24 cellular contexts compared by ENCODE assay signal in the genomic region with DNA sequence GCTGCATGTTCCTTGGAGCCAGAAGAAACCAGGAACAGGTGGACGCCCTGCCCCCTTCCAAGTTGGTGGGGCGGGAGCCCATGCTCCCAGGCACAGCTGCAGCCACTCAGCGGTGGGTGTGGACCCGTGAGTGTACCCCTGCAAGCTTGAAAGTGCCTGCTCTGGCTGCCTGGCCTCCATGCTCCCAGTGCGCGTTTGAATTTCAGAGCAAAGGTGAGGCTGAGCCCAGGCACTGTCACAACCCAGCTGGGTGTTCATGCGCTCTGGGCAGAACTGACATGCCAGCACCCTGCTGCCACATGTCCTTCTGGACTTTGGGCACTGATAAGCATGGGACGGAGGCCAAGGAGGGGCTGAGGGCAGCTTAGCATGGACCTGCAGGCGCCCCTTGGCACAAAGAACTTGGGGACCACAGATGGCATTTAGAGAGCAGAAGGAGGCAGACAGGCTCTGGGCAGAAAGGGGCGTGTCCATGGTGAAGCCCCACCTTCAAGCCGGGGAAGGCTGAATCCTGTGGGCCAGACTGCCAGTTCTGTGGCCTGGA.
"Had no signal": no experiment of that assay in that cellular context is flagged by ENCODE, and none has a peak within 500 bp of the region (broad histone marks: within the 10 kb centered on the region; RNA-seq: fewer than 3 reads in every experiment).

No MANE protein-coding gene starts in this region.

- H3K36me3 ChIP-seq: cardiac muscle cell, left ventricle myocardium inferior, pancreas, tibial nerve, uterus had no signal

- H3K4me3 ChIP-seq: cardiac muscle cell, left ventricle myocardium inferior, pancreas, tibial nerve, uterus had no signal

- H3K27me3 ChIP-seq: cardiac muscle cell, pancreas, tibial nerve, uterus had no signal

- H3K27ac ChIP-seq: cardiac muscle cell, left ventricle myocardium inferior, pancreas, tibial nerve, uterus had no signal

- H3K9me3 ChIP-seq: pancreas, uterus had no signal

- H3K4me1 ChIP-seq: left ventricle myocardium inferior, pancreas, tibial nerve, uterus had no signal

- H3K36me3 Mint-ChIP-seq: naive thymus-derived CD4-positive, alpha-beta T cell had no signal

- H3K4me1 Mint-ChIP-seq: naive thymus-derived CD4-positive, alpha-beta T cell; stimulated activated naive CD8-positive, alpha-beta T cell treated with anti-CD3 and anti-CD28 coated beads, Interleukin-15, amount 100 ng/mL, for 72 hours had no signal

- DNase-seq: activated CD4-positive, alpha-beta T cell treated with anti-CD3 and anti-CD28 coated beads, Interleukin-2, amount 50 U/mL, for 4 hours; activated CD8-positive, alpha-beta memory T cell treated with anti-CD3 and anti-CD28 coated beads for 24 hours; activated CD8-positive, alpha-beta memory T cell treated with anti-CD3 and anti-CD28 coated beads, Interleukin-2, amount 50 U/mL, for 48 hours; activated naive CD4-positive, alpha-beta T cell treated with Interleukin-2 at 50 U/mL for 16 hours; activated T-cell treated with anti-CD3 and anti-CD28 coated beads, Interleukin-2, amount 50 U/mL, for 4 hours; amygdala; dermis blood vessel endothelial cell; effector memory CD4-positive, alpha-beta T cell; hippocampal formation; kidney glomerular epithelial cell; left ventricle myocardium inferior; naive thymus-derived CD4-positive, alpha-beta T cell; stimulated activated CD4-positive, alpha-beta T cell treated with anti-CD3 and anti-CD28 coated beads, Interleukin-1b, Interleukin-23, amount 100 ng/mL, for 48 hours; stimulated activated naive CD8-positive, alpha-beta T cell treated with anti-CD3 and anti-CD28 coated beads, Interleukin-15, amount 100 ng/mL, for 72 hours; T-helper 1 cell; uterus had no signal

- H3K4me3 Mint-ChIP-seq: activated T-cell treated with anti-CD3 and anti-CD28 coated beads, Interleukin-2, amount 50 U/mL, for 4 hours; naive thymus-derived CD4-positive, alpha-beta T cell; stimulated activated naive CD8-positive, alpha-beta T cell treated with anti-CD3 and anti-CD28 coated beads, Interleukin-15, amount 100 ng/mL, for 72 hours had no signal

- H3K27ac Mint-ChIP-seq: naive thymus-derived CD4-positive, alpha-beta T cell; stimulated activated naive CD8-positive, alpha-beta T cell treated with anti-CD3 and anti-CD28 coated beads, Interleukin-15, amount 100 ng/mL, for 72 hours had no signal

- FAIRE-seq: endothelial cell of umbilical vein, frontal cortex, pancreas, TTC549 had no signal

- ATAC-seq: activated T-cell treated with anti-CD3 and anti-CD28 coated beads, Interleukin-2, amount 50 U/mL, for 4 hours; esophagus mucosa; naive thymus-derived CD4-positive, alpha-beta T cell; pancreas; right cardiac atrium; stimulated activated naive CD8-positive, alpha-beta T cell treated with anti-CD3 and anti-CD28 coated beads, Interleukin-15, amount 100 ng/mL, for 72 hours had no signal
